17 cellular contexts compared by ENCODE assay signal in genomic region chr6:72953901-72954494, GRCh38.
DNase-seq lines count a peak whose midpoint lies in the region; ATAC-seq, FAIRE-seq and TF ChIP-seq lines count a peak whose summit lies in the region.
"Had no signal": no experiment of that assay in that cellular context is flagged by ENCODE, and none has a peak within 500 bp of the region (broad histone marks: within the 10 kb centered on the region; RNA-seq: fewer than 3 reads in every experiment).

No MANE protein-coding gene starts in this region.

- peak overlapping the region; percentile 17 for H3K27ac Mint-ChIP-seq in dendritic cell treated with granulocyte-macrophage colony-stimulating factor and Interleukin-4, amounts not matched to agents 40 ng/mL and 50 ng/mL, for 4 days
- H3K27ac Mint-ChIP-seq in activated CD4-positive, alpha-beta memory T cell treated with anti-CD3 and anti-CD28 coated beads for 36 hours = no peak overlapping the region
- H3K27ac Mint-ChIP-seq: activated T-cell treated with anti-CD3 and anti-CD28 coated beads, Interleukin-2, amount 50 U/mL, for 24 hours; stimulated activated memory B cell treated with anti-CD40 and anti-IgM and Interleukin-4, amounts not matched to agents 10 μg/mL and 1 μg/mL and 100 μg/mL, for 72 hours had no signal

- no peak for TF ChIP-seq CTCF in omental fat pad (IDR thresholded peaks at IDR 0.05)
- no peak for TF ChIP-seq CTCF in D721Med (IDR thresholded peaks at IDR 0.05; ENCODE audit: insufficient read depth, missing control alignments)

- H3K36me3 Mint-ChIP-seq in dendritic cell treated with granulocyte-macrophage colony-stimulating factor and Interleukin-4, amounts not matched to agents 40 ng/mL and 50 ng/mL, for 4 days (ENCODE audit: low read depth) = no peaks in the 10 kb centered on the region
- H3K36me3 Mint-ChIP-seq in activated CD4-positive, alpha-beta memory T cell treated with anti-CD3 and anti-CD28 coated beads for 36 hours = no peaks in the 10 kb centered on the region
- H3K36me3 Mint-ChIP-seq: stimulated activated memory B cell treated with anti-CD40 and anti-IgM and Interleukin-4, amounts not matched to agents 10 μg/mL and 1 μg/mL and 100 μg/mL, for 72 hours had no signal

- ATAC-seq in omental fat pad (ENCODE audit: low FRiP score) = peak; percentile 41
- no peak for ATAC-seq in HG03442 (IDR thresholded peaks at IDR 0.05; ENCODE audit: unreplicated experiment)
- ATAC-seq: stimulated activated memory B cell treated with anti-CD40 and anti-IgM and Interleukin-4, amounts not matched to agents 10 μg/mL and 1 μg/mL and 100 μg/mL, for 72 hours had no signal

- H3K9me3 Mint-ChIP-seq in dendritic cell treated with granulocyte-macrophage colony-stimulating factor and Interleukin-4, amounts not matched to agents 40 ng/mL and 50 ng/mL, for 4 days = no peaks in the 10 kb centered on the region
- H3K9me3 Mint-ChIP-seq in activated CD4-positive, alpha-beta memory T cell treated with anti-CD3 and anti-CD28 coated beads for 36 hours = no peaks in the 10 kb centered on the region
- H3K9me3 Mint-ChIP-seq: activated T-cell treated with anti-CD3 and anti-CD28 coated beads, Interleukin-2, amount 50 U/mL, for 24 hours; stimulated activated memory B cell treated with anti-CD40 and anti-IgM and Interleukin-4, amounts not matched to agents 10 μg/mL and 1 μg/mL and 100 μg/mL, for 72 hours had no signal

- H3K4me1 Mint-ChIP-seq in dendritic cell treated with granulocyte-macrophage colony-stimulating factor and Interleukin-4, amounts not matched to agents 40 ng/mL and 50 ng/mL, for 4 days (ENCODE audit: low read depth) = peaks cover 8% of the 10 kb centered on the region
- H3K4me1 Mint-ChIP-seq in activated CD4-positive, alpha-beta memory T cell treated with anti-CD3 and anti-CD28 coated beads for 36 hours (ENCODE audit: low read depth) = peaks cover 2% of the 10 kb centered on the region

- H3K27me3 Mint-ChIP-seq in dendritic cell treated with granulocyte-macrophage colony-stimulating factor and Interleukin-4, amounts not matched to agents 40 ng/mL and 50 ng/mL, for 4 days = no peaks in the 10 kb centered on the region
- H3K27me3 Mint-ChIP-seq in activated CD4-positive, alpha-beta memory T cell treated with anti-CD3 and anti-CD28 coated beads for 36 hours = no peaks in the 10 kb centered on the region
- H3K27me3 Mint-ChIP-seq: activated T-cell treated with anti-CD3 and anti-CD28 coated beads, Interleukin-2, amount 50 U/mL, for 24 hours; stimulated activated memory B cell treated with anti-CD40 and anti-IgM and Interleukin-4, amounts not matched to agents 10 μg/mL and 1 μg/mL and 100 μg/mL, for 72 hours had no signal

- FAIRE-seq in D721Med (lab: Jason Lieb, UNC) = no peak

- intact Hi-C loops in dendritic cell treated with granulocyte-macrophage colony-stimulating factor and Interleukin-4, amounts not matched to agents 40 ng/mL and 50 ng/mL, for 4 days (cut with micrococcal nuclease) = no loop called here
- intact Hi-C loops in activated CD4-positive, alpha-beta memory T cell treated with anti-CD3 and anti-CD28 coated beads for 36 hours (cut with micrococcal nuclease) = no loop called here

- no peak overlapping the region for H3K4me3 Mint-ChIP-seq in dendritic cell treated with granulocyte-macrophage colony-stimulating factor and Interleukin-4, amounts not matched to agents 40 ng/mL and 50 ng/mL, for 4 days
- H3K4me3 Mint-ChIP-seq in activated CD4-positive, alpha-beta memory T cell treated with anti-CD3 and anti-CD28 coated beads for 36 hours = no peak overlapping the region
- H3K4me3 Mint-ChIP-seq: activated T-cell treated with anti-CD3 and anti-CD28 coated beads, Interleukin-2, amount 50 U/mL, for 24 hours; stimulated activated memory B cell treated with anti-CD40 and anti-IgM and Interleukin-4, amounts not matched to agents 10 μg/mL and 1 μg/mL and 100 μg/mL, for 72 hours had no signal

- CTCF ChIA-PET in activated CD4-positive, alpha-beta memory T cell treated with anti-CD3 and anti-CD28 coated beads for 36 hours (lab: Charles Lee) = interaction anchor here (0.7 kb wide), 1 partner anchor 542 kb away, joined by 3 read pairs; no protein-coding TSS in a partner anchor

- POLR2A ChIA-PET in activated CD4-positive, alpha-beta memory T cell treated with anti-CD3 and anti-CD28 coated beads for 36 hours (lab: Charles Lee) = no interaction called here

- DNase-seq in EL (peak; percentile 43), NCI-H69 (lab: John Stamatoyannopoulos, UW) (peak; percentile 38), omental fat pad (ENCODE audit: low spot score) (no peak), D721Med (ENCODE audit: insufficient read length, low spot score) (no peak), NCI-H1105 treated with DMSO at 0.1 percent for 48 hours (lab: John Stamatoyannopoulos, UW) (no peak)
- no peak for DNase-seq in activated CD4-positive, alpha-beta memory T cell treated with anti-CD3 and anti-CD28 coated beads for 36 hours
- DNase-seq: activated CD4-positive, alpha-beta T cell treated with anti-CD3 and anti-CD28 coated beads for 1 hour; activated T-cell treated with anti-CD3 and anti-CD28 coated beads, Interleukin-2, amount 50 U/mL, for 24 hours; aorta; C1 segment of cervical spinal cord; NCI-H2029 treated with DMSO at 0.1 percent for 48 hours; NK-92 treated with Interleukin-12 subunit alpha and Interleukin-12 subunit beta, amount 100 ng/mL, for 24 hours; stimulated activated CD4-positive, alpha-beta T cell treated with anti-CD3 and anti-CD28 coated beads, Interleukin-4, amount 100 ng/mL, for 1 hour; SW 1271 had no signal

Comparison
In these comparisons a context has a peak if more than half of its experiments do, and no peak if none do; other contexts are left out.
1. DNase-seq: peak in EL (single experiment) and NCI-H69 (single experiment); none in omental fat pad (single experiment), D721Med (single experiment), activated CD4-positive, alpha-beta memory T cell treated with anti-CD3 and anti-CD28 coated beads for 36 hours (single experiment) and NCI-H1105 treated with DMSO at 0.1 percent for 48 hours (single experiment).